20 cellular contexts compared by ENCODE assay signal in the genomic region with DNA sequence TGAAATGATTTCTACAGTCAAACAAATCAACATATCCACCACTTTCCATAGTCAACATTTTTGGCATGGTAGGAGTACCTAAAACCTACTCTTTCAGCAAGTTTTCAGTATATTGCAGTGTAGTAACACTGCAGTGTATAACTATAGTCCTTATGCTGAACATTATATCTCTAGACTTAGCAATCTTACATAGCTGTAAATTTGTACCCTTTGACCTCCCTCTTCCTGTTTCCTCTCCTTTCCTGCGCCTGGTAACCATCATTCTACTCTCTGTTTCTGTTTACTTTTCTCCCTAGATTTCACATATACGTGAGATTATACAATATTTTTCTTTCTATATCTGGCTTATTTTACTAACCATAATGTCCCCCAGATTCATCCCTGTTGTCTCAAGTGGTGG. TPM values are rescaled to one million over a fixed set of nuclear protein-coding genes. Genes with fewer than 3 reads are reported as not detected.
DNase-seq lines count a peak whose midpoint lies in the region; ATAC-seq and TF ChIP-seq lines count a peak whose summit lies in the region.
"Had no signal": no experiment of that assay in that cellular context is flagged by ENCODE, and none has a peak within 500 bp of the region (broad histone marks: within the 10 kb centered on the region; RNA-seq: fewer than 3 reads in every experiment).

No MANE protein-coding gene starts in this region.

- H3K27me3 ChIP-seq in psoas muscle (ENCODE audit: insufficient read depth in 3 of 3, low read length in 2 of 3) = no peaks in the 10 kb centered on the region
- H3K27me3 ChIP-seq: SJCRH30 had no signal

- H3K36me3 Mint-ChIP-seq in activated naive CD4-positive, alpha-beta T cell treated with anti-CD3 and anti-CD28 coated beads, Interleukin-2, amount 50 U/mL, for 24 hours = peaks cover 2% of the 10 kb centered on the region
- H3K36me3 Mint-ChIP-seq in activated T-helper 17 cell treated with anti-CD3 and anti-CD28 coated beads, Interleukin-2, amount 50 U/mL, for 72 hours (ENCODE audit: low read depth) = no peaks in the 10 kb centered on the region

- H3K27ac Mint-ChIP-seq in activated naive CD4-positive, alpha-beta T cell treated with anti-CD3 and anti-CD28 coated beads, Interleukin-2, amount 50 U/mL, for 24 hours = peak overlapping the region; percentile 89
- H3K27ac Mint-ChIP-seq in activated T-helper 17 cell treated with anti-CD3 and anti-CD28 coated beads, Interleukin-2, amount 50 U/mL, for 72 hours = no peak overlapping the region

- no peaks in the 10 kb centered on the region for H3K9me3 ChIP-seq in psoas muscle
- H3K9me3 ChIP-seq: Caco-2, SJCRH30 had no signal

- peaks cover 12% of the 10 kb centered on the region for H3K4me1 ChIP-seq in psoas muscle
- H3K4me1 ChIP-seq: Caco-2, SJCRH30 had no signal

- ATAC-seq in activated T-helper 17 cell treated with anti-CD3 and anti-CD28 coated beads, Interleukin-2, amount 50 U/mL, for 72 hours (replicated peaks) = peak; percentile 12
- ATAC-seq in left colon (peak; percentile 65), psoas muscle (no peak), GM19035 (IDR thresholded peaks at IDR 0.05; ENCODE audit: unreplicated experiment) (no peak)
- ATAC-seq: HCT116 had no signal

- H3K4me3 Mint-ChIP-seq in activated naive CD4-positive, alpha-beta T cell treated with anti-CD3 and anti-CD28 coated beads, Interleukin-2, amount 50 U/mL, for 24 hours = peak overlapping the region; percentile 15
- no peak overlapping the region for H3K4me3 Mint-ChIP-seq in activated T-helper 17 cell treated with anti-CD3 and anti-CD28 coated beads, Interleukin-2, amount 50 U/mL, for 72 hours

- WGBS in psoas muscle, 3 donors = 91 to 92% (median 91%) methylated on average over 2 of the region's 2 CpGs

- H3K36me3 ChIP-seq in psoas muscle (ENCODE audit: insufficient read depth in 1 of 2, low read depth in 1 of 2) = no peaks in the 10 kb centered on the region
- H3K36me3 ChIP-seq: SJCRH30 had no signal

- no peaks in the 10 kb centered on the region for H3K9me3 Mint-ChIP-seq in activated naive CD4-positive, alpha-beta T cell treated with anti-CD3 and anti-CD28 coated beads, Interleukin-2, amount 50 U/mL, for 24 hours
- H3K9me3 Mint-ChIP-seq in activated T-helper 17 cell treated with anti-CD3 and anti-CD28 coated beads, Interleukin-2, amount 50 U/mL, for 72 hours = no peaks in the 10 kb centered on the region

- H3K27me3 Mint-ChIP-seq in activated naive CD4-positive, alpha-beta T cell treated with anti-CD3 and anti-CD28 coated beads, Interleukin-2, amount 50 U/mL, for 24 hours = no peaks in the 10 kb centered on the region
- H3K27me3 Mint-ChIP-seq in activated T-helper 17 cell treated with anti-CD3 and anti-CD28 coated beads, Interleukin-2, amount 50 U/mL, for 72 hours = no peaks in the 10 kb centered on the region

- H3K27ac ChIP-seq in psoas muscle = no peak overlapping the region
- H3K27ac ChIP-seq: C4-2B, SJCRH30 had no signal

- DNase-seq in activated naive CD4-positive, alpha-beta T cell treated with anti-CD3 and anti-CD28 coated beads, Interleukin-2, amount 50 U/mL, for 16 hours = no peak
- DNase-seq in left colon (no peak), psoas muscle (no peak), GF-D8 (lab: John Stamatoyannopoulos, UW) (no peak)
- DNase-seq: Caco-2, DND-41, KG1, NCI-H1092 treated with DMSO at 0.1 percent for 48 hours, NCI-H1436 treated with DMSO at 0.1 percent for 48 hours, NCI-H2029 treated with DMSO at 0.1 percent for 48 hours, NCI-H2171, NCI-H345, NCI-H524 treated with DMSO at 0.1 percent for 48 hours, OCI-M1, SJCRH30 had no signal

- H3K4me1 Mint-ChIP-seq in activated naive CD4-positive, alpha-beta T cell treated with anti-CD3 and anti-CD28 coated beads, Interleukin-2, amount 50 U/mL, for 24 hours = peaks cover 72% of the 10 kb centered on the region
- H3K4me1 Mint-ChIP-seq in activated T-helper 17 cell treated with anti-CD3 and anti-CD28 coated beads, Interleukin-2, amount 50 U/mL, for 72 hours = peaks cover 33% of the 10 kb centered on the region

- no peak for TF ChIP-seq CTCF in psoas muscle (IDR thresholded peaks at IDR 0.05)

- H3K4me3 ChIP-seq in psoas muscle = no peak overlapping the region
- H3K4me3 ChIP-seq: SJCRH30 had no signal

- intact Hi-C loops in left colon (cut with DNase I, micrococcal nuclease) = loop anchor here in 1 of 2 donors (2.0 kb wide), 1 partner anchor 177 kb away; no protein-coding TSS in a partner anchor
- intact Hi-C loops in psoas muscle (cut with DNase I) = loop anchor here (2.0 to 5.0 kb wide), 2 partner anchors 177 to 249 kb away; partner anchors contain the start of gene B3GAT2 (in 1 of the 2)

RNA-seq across cellular contexts. Expression of gene SMAP1, which starts 40.2 kb away (rescaled TPM):
- 10 to 100 TPM; 24.0 to 39.5 TPM for total RNA-seq in activated T-helper 17 cell treated with anti-CD3 and anti-CD28 coated beads, Interleukin-2, amount 50 U/mL, for 72 hours
- total RNA-seq in left colon (10 to 100 TPM; 47.4 to 48.4 TPM), psoas muscle (10 to 100 TPM; 24.0 to 40.2 (median 29.8) TPM)
- polyA plus RNA-seq in psoas muscle = 10 to 100 TPM; 19.0 to 22.0 (median 20.8) TPM

Comparison
In these comparisons a context has a peak if more than half of its experiments do, and no peak if none do; other contexts are left out.
1. ATAC-seq: peak in activated T-helper 17 cell treated with anti-CD3 and anti-CD28 coated beads, Interleukin-2, amount 50 U/mL, for 72 hours (single experiment) and left colon (single experiment); none in psoas muscle (0 of 4) and GM19035 (single experiment).